In genomic region chr12:24856541-24856940, GRCh38 we compare ENCODE assay signal across 27 cellular contexts.
"Had no signal": no experiment of that assay in that cellular context is flagged by ENCODE, and none has a peak within 500 bp of the region (broad histone marks: within the 10 kb centered on the region; RNA-seq: fewer than 3 reads in every experiment).

No MANE protein-coding gene starts in this region.

- H3K27ac Mint-ChIP-seq: activated CD4-positive, alpha-beta T cell treated with anti-CD3 and anti-CD28 coated beads, Interleukin-2, amount 10 ng/mL, durations not matched to agents 24 days and 14 days; activated CD8-positive, alpha-beta memory T cell treated with anti-CD3 and anti-CD28 coated beads, Interleukin-2, amount 10 ng/mL, durations not matched to agents 7 days and 5 days; activated naive CD4-positive, alpha-beta T cell treated with anti-CD3 and anti-CD28 coated beads, Interleukin-2, amount 50 U/mL, for 72 hours; activated T-cell treated with anti-CD3 and anti-CD28 coated beads, Interleukin-2, amount 50 U/mL, for 24 hours; activated T-helper 1 cell treated with anti-CD3 and anti-CD28 coated beads, Interleukin-12 subunit alpha, Interleukin-12 subunit beta, Interleukin-2, Interleukin-4 antibody, amounts not matched to agents 30 ng/mL and 10 ng/mL and 1 ng/mL, durations not matched to agents 14 hours and 24 hours and 36 hours; T-helper 1 cell treated with Interleukin-12 subunit alpha and Interleukin-12 subunit beta and Interleukin-4 antibody, amounts not matched to agents 30 μg/mL and 1 μg/mL, for 36 hours had no signal

- H3K27me3 ChIP-seq: breast epithelium, SJCRH30 had no signal

- H3K9me3 ChIP-seq: breast epithelium, SJCRH30 had no signal

- H3K27ac ChIP-seq: breast epithelium, SJCRH30 had no signal

- H3K4me1 ChIP-seq: breast epithelium, SJCRH30 had no signal

- H3K4me3 Mint-ChIP-seq: activated CD4-positive, alpha-beta T cell treated with anti-CD3 and anti-CD28 coated beads, Interleukin-2, amount 10 ng/mL, durations not matched to agents 24 days and 14 days; activated CD8-positive, alpha-beta memory T cell treated with anti-CD3 and anti-CD28 coated beads, Interleukin-2, amount 10 ng/mL, durations not matched to agents 7 days and 5 days; activated T-cell treated with anti-CD3 and anti-CD28 coated beads, Interleukin-2, amount 50 U/mL, for 24 hours; activated T-helper 1 cell treated with anti-CD3 and anti-CD28 coated beads, Interleukin-12 subunit alpha, Interleukin-12 subunit beta, Interleukin-2, Interleukin-4 antibody, amounts not matched to agents 30 ng/mL and 10 ng/mL and 1 ng/mL, durations not matched to agents 14 hours and 24 hours and 36 hours; T-helper 1 cell treated with Interleukin-12 subunit alpha and Interleukin-12 subunit beta and Interleukin-4 antibody, amounts not matched to agents 30 μg/mL and 1 μg/mL, for 36 hours had no signal

- ATAC-seq: activated CD8-positive, alpha-beta memory T cell treated with anti-CD3 and anti-CD28 coated beads, Interleukin-2, amount 10 ng/mL, durations not matched to agents 7 days and 5 days; activated naive CD4-positive, alpha-beta T cell treated with anti-CD3 and anti-CD28 coated beads, Interleukin-2, amount 50 U/mL, for 72 hours; Panc1; Right ventricle myocardium inferior; SK-N-SH treated with all-trans-retinoic acid at 6 μM for 48 hours had no signal

- DNase-seq: activated CD4-positive, alpha-beta T cell treated with anti-CD3 and anti-CD28 coated beads for 1 hour; activated CD4-positive, alpha-beta T cell treated with anti-CD3 and anti-CD28 coated beads, Interleukin-2, amount 10 ng/mL, durations not matched to agents 24 days and 14 days; activated CD4-positive, alpha-beta T cell treated with anti-CD3 and anti-CD28 coated beads, Interleukin-2, amount 50 U/mL, for 48 hours; activated CD8-positive, alpha-beta memory T cell treated with anti-CD3 and anti-CD28 coated beads, Interleukin-2, amount 10 ng/mL, durations not matched to agents 7 days and 5 days; activated effector memory CD4-positive, alpha-beta T cell treated with anti-CD3 and anti-CD28 coated beads, Interleukin-2, amount 50 U/mL, for 16 hours; activated naive CD4-positive, alpha-beta T cell treated with Interleukin-2 at 50 U/mL for 16 hours; activated T-cell treated with anti-CD3 and anti-CD28 coated beads, Interleukin-2, amount 50 U/mL, for 24 hours; amygdala; caudate nucleus; Karpas-422; NCI-H1105; NCI-H1436; NCI-H1694 treated with DMSO at 0.1 percent for 48 hours; NCI-H2029 treated with DMSO at 0.1 percent for 48 hours; NCI-H345; NCI-H510A; NCI-H526 treated with DMSO at 0.1 percent for 48 hours; NCI-H82; RPMI8226; SJCRH30 had no signal

- H3K27me3 Mint-ChIP-seq: activated CD4-positive, alpha-beta T cell treated with anti-CD3 and anti-CD28 coated beads, Interleukin-2, amount 10 ng/mL, durations not matched to agents 24 days and 14 days; activated CD8-positive, alpha-beta memory T cell treated with anti-CD3 and anti-CD28 coated beads, Interleukin-2, amount 10 ng/mL, durations not matched to agents 7 days and 5 days had no signal

- H3K4me3 ChIP-seq: breast epithelium, SJCRH30 had no signal

- H3K36me3 ChIP-seq: breast epithelium had no signal
